ENCODE assay signal across 8 cellular contexts in the genomic region with DNA sequence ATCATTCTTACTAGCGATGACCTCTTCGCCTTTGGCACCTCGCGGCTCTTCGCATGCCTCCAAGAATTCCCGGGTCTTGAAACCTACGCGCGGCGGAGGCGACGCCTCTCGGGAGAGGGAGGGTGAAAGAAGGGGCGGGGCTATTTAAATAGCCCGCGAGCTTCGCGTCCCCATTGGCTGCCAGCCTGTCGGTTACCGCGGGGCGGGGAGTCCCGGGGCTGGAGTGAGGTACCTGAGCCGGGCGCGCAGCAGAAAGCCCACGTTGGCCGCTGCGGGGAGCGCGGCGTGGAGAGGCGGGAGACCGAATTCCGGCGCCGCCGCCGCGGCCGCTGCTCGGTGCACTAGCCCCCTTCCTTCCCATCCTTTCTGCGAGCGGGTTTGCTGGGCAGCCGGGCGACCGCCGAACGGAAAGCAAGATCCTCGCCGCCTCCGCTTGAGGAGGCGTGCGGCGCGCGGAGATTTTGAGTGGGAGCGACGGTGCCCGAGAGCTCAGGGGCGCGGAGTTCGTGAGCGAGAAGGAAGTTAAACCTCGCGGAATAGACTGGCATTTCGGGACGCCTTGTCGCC. TPM values are rescaled to one million over a fixed set of nuclear protein-coding genes. Genes with fewer than 3 reads are reported as not detected.
DNase-seq lines count a peak whose midpoint lies in the region; ATAC-seq lines count a peak whose summit lies in the region.

Gene BMP6 (plus strand): TSS at position 251 of the 567 bp plus-strand sequence. CDS start 857 bp downstream, outside the sequence.

- peak; percentile 70 for ATAC-seq in GM19025 (IDR thresholded peaks at IDR 0.05; ENCODE audit: low read depth, unreplicated experiment)
- ATAC-seq in HG03159 (IDR thresholded peaks at IDR 0.05; ENCODE audit: unreplicated experiment) = peak; percentile 67

- DNase-seq in Ammon's horn (ENCODE audit: low spot score) (peak; percentile 90), NCI-H226 (peak; percentile 90), medulla oblongata (ENCODE audit: extremely low spot score) (peak; percentile 80)
- peak; percentile 26 for DNase-seq in activated CD4-positive, alpha-beta T cell treated with anti-CD3 and anti-CD28 coated beads, Interleukin-2, amount 50 U/mL, for 1 hour
- peak in 2 of 3 donors; percentile 20 to 43 for DNase-seq in stimulated activated CD4-positive, alpha-beta T cell treated with anti-CD3 and anti-CD28 coated beads, TNF-alpha, amount 100 ng/mL, for 48 hours (ENCODE audit: low read depth in 3 of 3)

- in situ Hi-C loops in endometrial microvascular endothelial cells (cut with HindIII; ENCODE audit: inconsistent ontology term, low pct_unique_long_range_greater_than_20kb, low sequenced_read_pairs) = loop anchor here (10.0 kb wide), 1 partner anchor 279 kb away; no protein-coding TSS in a partner anchor

RNA-seq across cellular contexts. Expression of gene BMP6, which starts in this region (rescaled TPM):
- 66.6 TPM for total RNA-seq in endometrial microvascular endothelial cells (ENCODE audit: inconsistent ontology term)

Comparison
In these comparisons a context has a peak if more than half of its experiments do, and no peak if none do; other contexts are left out.
1. Peak in every context shown above with its lines: DNase-seq and ATAC-seq.
2. DNase-seq: peak in every context shown above with its lines; median percentile 90 in Ammon's horn; 90 in NCI-H226; 80 in medulla oblongata; 32 in stimulated activated CD4-positive, alpha-beta T cell treated with anti-CD3 and anti-CD28 coated beads, TNF-alpha, amount 100 ng/mL, for 48 hours; 26 in activated CD4-positive, alpha-beta T cell treated with anti-CD3 and anti-CD28 coated beads, Interleukin-2, amount 50 U/mL, for 1 hour.